Comparison of ENCODE assay signal across 13 cellular contexts in the genomic region with DNA sequence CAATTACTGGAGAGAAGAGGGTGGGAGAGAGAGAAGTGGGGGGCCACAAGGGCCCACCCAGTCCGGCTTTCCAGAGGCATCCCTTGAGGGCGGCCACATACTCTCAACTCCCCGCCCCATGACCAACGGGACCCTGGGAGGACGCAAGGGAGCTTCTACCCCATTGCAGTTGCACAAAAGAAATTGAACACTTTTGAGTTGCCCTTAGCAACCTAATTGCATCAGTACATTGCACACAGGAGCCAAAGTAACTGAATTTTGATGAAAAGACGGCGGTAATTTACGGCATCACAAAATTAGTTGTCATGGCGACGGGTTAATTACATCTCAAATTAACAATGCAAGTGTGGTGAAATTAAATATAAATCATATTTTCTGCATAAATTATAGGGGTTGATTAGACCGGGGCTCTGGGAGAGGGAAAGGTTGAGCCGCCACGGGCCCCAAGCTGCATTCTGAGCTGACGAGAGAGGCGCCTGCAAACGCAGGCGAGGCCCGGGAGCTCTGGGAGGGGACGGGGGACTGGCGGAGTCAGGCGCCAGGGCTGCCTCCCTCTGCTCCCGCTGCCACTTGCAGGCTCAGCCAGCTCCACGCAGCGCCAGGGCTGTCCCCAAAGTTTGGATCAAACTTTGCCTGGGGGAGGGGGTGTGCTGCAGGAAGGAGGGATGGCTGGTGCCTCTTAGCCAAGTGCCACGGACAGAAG.
DNase-seq lines count a peak whose midpoint lies in the region; ATAC-seq and TF ChIP-seq lines count a peak whose summit lies in the region.
"Had no signal": no experiment of that assay in that cellular context is flagged by ENCODE, and none has a peak within 500 bp of the region (broad histone marks: within the 10 kb centered on the region; RNA-seq: fewer than 3 reads in every experiment).

No MANE protein-coding gene starts in this region.

- H3K36me3 Mint-ChIP-seq in activated CD4-positive, alpha-beta T cell treated with anti-CD3 and anti-CD28 coated beads, Interleukin-2, amount 10 ng/mL, durations not matched to agents 7 days and 5 days (ENCODE audit: low read depth): no peaks in the 10 kb centered on the region
- no peaks in the 10 kb centered on the region for H3K36me3 Mint-ChIP-seq in activated naive CD8-positive, alpha-beta T cell treated with anti-CD3 and anti-CD28 coated beads, Interleukin-2, amount 50 U/mL, for 24 hours (ENCODE audit: low read depth)
- H3K36me3 Mint-ChIP-seq: CD8-positive, alpha-beta memory T cell; natural killer cell had no signal

- CTCF ChIA-PET in activated CD4-positive, alpha-beta T cell treated with anti-CD3 and anti-CD28 coated beads, Interleukin-2, amount 10 ng/mL, durations not matched to agents 7 days and 5 days (lab: Charles Lee): no interaction called here

- no peaks in the 10 kb centered on the region for H4K20me1 ChIP-seq in GM23248 (ENCODE audit: insufficient read depth)

- H3K27ac ChIP-seq in GM23248 (no peak overlapping the region), cardiac muscle cell (peak overlapping the region; percentile 73), psoas muscle (peak overlapping the region; percentile 65)

- H3K4me3 ChIP-seq in GM23248: no peak overlapping the region
- no peak overlapping the region for H3K4me3 ChIP-seq in cardiac muscle cell
- H3K4me3 ChIP-seq in psoas muscle: no peak overlapping the region

- peak; percentile 14 to 50 (median 24) for ATAC-seq in psoas muscle
- no peak for ATAC-seq in activated naive CD8-positive, alpha-beta T cell treated with anti-CD3 and anti-CD28 coated beads, Interleukin-2, amount 50 U/mL, for 24 hours
- ATAC-seq: natural killer cell; stimulated activated naive CD8-positive, alpha-beta T cell treated with anti-CD3 and anti-CD28 coated beads, Interleukin-15, amount 100 ng/mL, for 72 hours had no signal

- no peak overlapping the region for H2AFZ ChIP-seq in GM23248

- H3K27me3 Mint-ChIP-seq in activated CD4-positive, alpha-beta T cell treated with anti-CD3 and anti-CD28 coated beads, Interleukin-2, amount 10 ng/mL, durations not matched to agents 7 days and 5 days: no peaks in the 10 kb centered on the region
- H3K27me3 Mint-ChIP-seq in activated naive CD8-positive, alpha-beta T cell treated with anti-CD3 and anti-CD28 coated beads, Interleukin-2, amount 50 U/mL, for 24 hours: peaks cover 5% of the 10 kb centered on the region

- no peaks in the 10 kb centered on the region for H3K36me3 ChIP-seq in GM23248 (ENCODE audit: low read depth)
- no peaks in the 10 kb centered on the region for H3K36me3 ChIP-seq in cardiac muscle cell
- H3K36me3 ChIP-seq in psoas muscle (ENCODE audit: insufficient read depth in 1 of 2, low read depth in 1 of 2): no peaks in the 10 kb centered on the region

- H3K27ac Mint-ChIP-seq in activated CD4-positive, alpha-beta T cell treated with anti-CD3 and anti-CD28 coated beads, Interleukin-2, amount 10 ng/mL, durations not matched to agents 7 days and 5 days: no peak overlapping the region
- H3K27ac Mint-ChIP-seq in activated naive CD8-positive, alpha-beta T cell treated with anti-CD3 and anti-CD28 coated beads, Interleukin-2, amount 50 U/mL, for 24 hours: no peak overlapping the region
- H3K27ac Mint-ChIP-seq: activated CD4-positive, alpha-beta T cell treated with anti-CD3 and anti-CD28 coated beads, Interleukin-2, amount 10 ng/mL, durations not matched to agents 24 days and 14 days; CD8-positive, alpha-beta memory T cell; natural killer cell; stimulated activated naive CD8-positive, alpha-beta T cell treated with anti-CD3 and anti-CD28 coated beads, Interleukin-15, amount 100 ng/mL, for 72 hours had no signal

- 23% methylated on average over 22 to 25 of the region's 25 CpGs for WGBS in GM23248 (ENCODE audit: low coverage in 1 of 2, low lambda C conversion rate in 2 of 2, missing lambda C conversion rate in 2 of 2), 2 experiments
- WGBS in psoas muscle, 3 donors: 41 to 45% (median 41%) methylated on average over 25 of the region's 25 CpGs

- in situ Hi-C loops in GM23248 (cut with MboI) (no loop called here), ACHN (cut with HindIII; ENCODE audit: low pct_ligation_motif_present, low pct_unique_long_range_greater_than_20kb, low sequenced_read_pairs) (no loop called here)

- H3K79me2 ChIP-seq in GM23248 (ENCODE audit: insufficient read depth): no peaks in the 10 kb centered on the region

- POLR2A ChIA-PET in activated CD4-positive, alpha-beta T cell treated with anti-CD3 and anti-CD28 coated beads, Interleukin-2, amount 10 ng/mL, durations not matched to agents 7 days and 5 days (lab: Charles Lee): interaction anchor here (0.6 kb wide), 1 partner anchor 158 kb away, joined by 4 read pairs; no protein-coding TSS in a partner anchor

- no peak overlapping the region for H3K9ac ChIP-seq in GM23248

- peak; percentile 39 for DNase-seq in GM23248
- peak; percentile 18 for DNase-seq in NCI-H2171 (lab: John Stamatoyannopoulos, UW)
- DNase-seq in cardiac muscle cell (ENCODE audit: low read depth in 1 of 2, low spot score in 1 of 2): peak in 1 of 2 donors; percentile 73
- no peak for DNase-seq in psoas muscle
- no peak for DNase-seq in activated CD4-positive, alpha-beta T cell treated with anti-CD3 and anti-CD28 coated beads, Interleukin-2, amount 10 ng/mL, durations not matched to agents 7 days and 5 days
- no peak for DNase-seq in NCI-H226
- DNase-seq in activated naive CD8-positive, alpha-beta T cell treated with anti-CD3 and anti-CD28 coated beads, Interleukin-2, amount 50 U/mL, for 24 hours: no peak
- no peak for DNase-seq in ACHN
- DNase-seq: activated CD4-positive, alpha-beta T cell treated with anti-CD3 and anti-CD28 coated beads, Interleukin-2, amount 10 ng/mL, durations not matched to agents 24 days and 14 days; CD8-positive, alpha-beta memory T cell; natural killer cell; stimulated activated naive CD8-positive, alpha-beta T cell treated with anti-CD3 and anti-CD28 coated beads, Interleukin-15, amount 100 ng/mL, for 72 hours; SW 1271 had no signal

- H3K27me3 ChIP-seq in GM23248 (replicated peaks; ENCODE audit: insufficient read depth): peaks cover 29% of the 10 kb centered on the region
- no peaks in the 10 kb centered on the region for H3K27me3 ChIP-seq in cardiac muscle cell
- H3K27me3 ChIP-seq in psoas muscle (ENCODE audit: insufficient read depth in 3 of 3, low read length in 2 of 3): no peaks in the 10 kb centered on the region

- H3K9me3 ChIP-seq in GM23248 (ENCODE audit: low read depth) (no peaks in the 10 kb centered on the region), cardiac muscle cell (ENCODE audit: low read depth) (no peaks in the 10 kb centered on the region), psoas muscle (no peaks in the 10 kb centered on the region)

- no peaks in the 10 kb centered on the region for H3K9me2 ChIP-seq in GM23248 (ENCODE audit: insufficient read depth)

- no peaks in the 10 kb centered on the region for H3K4me1 Mint-ChIP-seq in activated CD4-positive, alpha-beta T cell treated with anti-CD3 and anti-CD28 coated beads, Interleukin-2, amount 10 ng/mL, durations not matched to agents 7 days and 5 days
- peaks cover 13% of the 10 kb centered on the region for H3K4me1 Mint-ChIP-seq in activated naive CD8-positive, alpha-beta T cell treated with anti-CD3 and anti-CD28 coated beads, Interleukin-2, amount 50 U/mL, for 24 hours
- H3K4me1 Mint-ChIP-seq: CD8-positive, alpha-beta memory T cell; natural killer cell had no signal

- H3K4me2 ChIP-seq in GM23248 (ENCODE audit: unreplicated experiment): no peak overlapping the region

- no peak for TF ChIP-seq CTCF in cardiac muscle cell (IDR thresholded peaks at IDR 0.05; ENCODE audit: low read depth, low read length)
- TF ChIP-seq CTCF in psoas muscle (IDR thresholded peaks at IDR 0.05): no peak

- intact Hi-C loops in psoas muscle (cut with DNase I): no loop called here

- H3K4me3 Mint-ChIP-seq in activated CD4-positive, alpha-beta T cell treated with anti-CD3 and anti-CD28 coated beads, Interleukin-2, amount 10 ng/mL, durations not matched to agents 7 days and 5 days: no peak overlapping the region
- no peak overlapping the region for H3K4me3 Mint-ChIP-seq in activated naive CD8-positive, alpha-beta T cell treated with anti-CD3 and anti-CD28 coated beads, Interleukin-2, amount 50 U/mL, for 24 hours
- H3K4me3 Mint-ChIP-seq: activated CD4-positive, alpha-beta T cell treated with anti-CD3 and anti-CD28 coated beads, Interleukin-2, amount 10 ng/mL, durations not matched to agents 24 days and 14 days; CD8-positive, alpha-beta memory T cell; natural killer cell; stimulated activated naive CD8-positive, alpha-beta T cell treated with anti-CD3 and anti-CD28 coated beads, Interleukin-15, amount 100 ng/mL, for 72 hours had no signal

- H3K4me1 ChIP-seq in GM23248 (ENCODE audit: insufficient read depth): no peaks in the 10 kb centered on the region
- H3K4me1 ChIP-seq in cardiac muscle cell (ENCODE audit: low read depth): peaks cover 42% of the 10 kb centered on the region
- peaks cover 48% of the 10 kb centered on the region for H3K4me1 ChIP-seq in psoas muscle

- H3F3A ChIP-seq in GM23248 (ENCODE audit: insufficient read depth): 0 out of 2 replicates have a peak, but pooled peaks cover 4% of the 10 kb centered on the region

- no peaks in the 10 kb centered on the region for H3K9me3 Mint-ChIP-seq in activated CD4-positive, alpha-beta T cell treated with anti-CD3 and anti-CD28 coated beads, Interleukin-2, amount 10 ng/mL, durations not matched to agents 7 days and 5 days
- no peaks in the 10 kb centered on the region for H3K9me3 Mint-ChIP-seq in activated naive CD8-positive, alpha-beta T cell treated with anti-CD3 and anti-CD28 coated beads, Interleukin-2, amount 50 U/mL, for 24 hours
- H3K9me3 Mint-ChIP-seq: activated CD4-positive, alpha-beta T cell treated with anti-CD3 and anti-CD28 coated beads, Interleukin-2, amount 10 ng/mL, durations not matched to agents 24 days and 14 days; CD8-positive, alpha-beta memory T cell; natural killer cell; stimulated activated naive CD8-positive, alpha-beta T cell treated with anti-CD3 and anti-CD28 coated beads, Interleukin-15, amount 100 ng/mL, for 72 hours had no signal

Comparison
In these comparisons a context has a peak if more than half of its experiments do, and no peak if none do; other contexts are left out.
1. DNase-seq: peak in GM23248 (single experiment) and NCI-H2171 (single experiment); none in psoas muscle (0 of 2), activated CD4-positive, alpha-beta T cell treated with anti-CD3 and anti-CD28 coated beads, Interleukin-2, amount 10 ng/mL, durations not matched to agents 7 days and 5 days (single experiment), NCI-H226 (single experiment), activated naive CD8-positive, alpha-beta T cell treated with anti-CD3 and anti-CD28 coated beads, Interleukin-2, amount 50 U/mL, for 24 hours (single experiment) and ACHN (single experiment).